ENCODE assay signal across 8 cellular contexts in the genomic region with DNA sequence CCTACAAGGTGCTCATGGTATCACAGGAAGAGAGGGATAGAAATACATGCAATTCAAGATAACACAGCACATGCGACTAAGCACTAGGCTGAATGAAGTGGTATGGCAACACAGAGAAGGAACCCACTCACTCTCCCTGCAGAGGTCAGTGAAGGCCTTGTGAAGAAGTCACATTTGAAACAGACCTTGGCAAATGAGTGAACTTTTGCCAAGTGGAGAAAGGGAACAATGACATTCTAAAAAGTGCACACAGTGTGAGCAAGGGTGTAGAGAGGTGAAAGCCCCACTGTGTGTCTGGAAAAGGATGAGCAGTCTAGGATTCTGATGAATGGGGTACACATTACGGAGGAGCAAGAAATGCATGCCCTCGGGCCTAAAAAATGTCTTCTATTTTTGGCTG. TPM values are rescaled to one million over a fixed set of nuclear protein-coding genes. Genes with fewer than 3 reads are reported as not detected.
DNase-seq lines count a peak whose midpoint lies in the region; ATAC-seq and TF ChIP-seq lines count a peak whose summit lies in the region.

No MANE protein-coding gene starts in this region.

- H3K4ac ChIP-seq in H9 (ENCODE audit: low read depth, low read length): no peak overlapping the region

- intact Hi-C loops in PC-9 (cut with micrococcal nuclease; ENCODE audit: unreplicated experiment): no loop called here

- H3K4me3 Mint-ChIP-seq in H9: no peak overlapping the region
- H3K4me3 Mint-ChIP-seq in T-helper 2 cell treated with Interferon-gamma antibody and Interleukin-4, amounts not matched to agents 5 μg/mL and 100 μg/mL, for 36 hours: peak overlapping the region; percentile 76
- peak overlapping the region; percentile 88 for H3K4me3 Mint-ChIP-seq in glutamatergic neuron (ENCODE audit: unreplicated experiment)
- peak overlapping the region; percentile 32 for H3K4me3 Mint-ChIP-seq in stimulated activated effector memory CD8-positive, alpha-beta T cell treated with anti-CD3 and anti-CD28 coated beads, Interleukin-12 subunit alpha, Interleukin-12 subunit beta, amount 100 ng/mL, for 72 hours

- H3K79me2 ChIP-seq in H9 (ENCODE audit: insufficient read depth, low read length) (peaks cover 7% of the 10 kb centered on the region), PC-9 (ENCODE audit: low read depth) (no peaks in the 10 kb centered on the region)

- H3K23ac ChIP-seq in H9 (ENCODE audit: insufficient read length, low read depth, low read length): no peak overlapping the region

- no TSS peak for BruUV-seq in PC-9 (replicated peaks; lab: Mats Ljungman, UMichigan)

- TF ChIP-seq CTCF in H9 (conservative IDR thresholded peaks at IDR 0.05) (peak; percentile 28; the same call in 2 of the 3 replicates), glutamatergic neuron (IDR thresholded peaks at IDR 0.05; ENCODE audit: partially characterized antibody, unreplicated experiment) (no peak), PC-9 (conservative IDR thresholded peaks at IDR 0.05) (no peak)

- no peak overlapping the region for H2BK20ac ChIP-seq in H9 (ENCODE audit: low read depth, low read length, poor library complexity, severe bottlenecking)

- DNase-seq in CD1c-positive myeloid dendritic cell (ENCODE audit: extremely low spot score) (peak; percentile 79), H9 (no peak), glutamatergic neuron (no peak), iPS-NIHi11 (ENCODE audit: low spot score) (no peak), retina (no peak), PC-9 (no peak)
- no peak for DNase-seq in T-helper 2 cell treated with Interferon-gamma antibody and Interleukin-4, amounts not matched to agents 5 μg/mL and 100 μg/mL, for 36 hours (ENCODE audit: low spot score)
- DNase-seq in stimulated activated effector memory CD8-positive, alpha-beta T cell treated with anti-CD3 and anti-CD28 coated beads, Interleukin-12 subunit alpha, Interleukin-12 subunit beta, amount 100 ng/mL, for 72 hours (ENCODE audit: low spot score in 2 of 2): no peak

- H3K27me3 ChIP-seq in H9 (ENCODE audit: insufficient read depth, low read length): no peaks in the 10 kb centered on the region
- no peaks in the 10 kb centered on the region for H3K27me3 ChIP-seq in PC-9 (ENCODE audit: insufficient read depth, low read depth)

- H3K27me3 Mint-ChIP-seq in H9 (ENCODE audit: low read depth) (no peaks in the 10 kb centered on the region), glutamatergic neuron (ENCODE audit: unreplicated experiment) (peaks cover 18% of the 10 kb centered on the region)
- no peaks in the 10 kb centered on the region for H3K27me3 Mint-ChIP-seq in T-helper 2 cell treated with Interferon-gamma antibody and Interleukin-4, amounts not matched to agents 5 μg/mL and 100 μg/mL, for 36 hours (ENCODE audit: low read depth)

- H3K23me2 ChIP-seq in H9 (ENCODE audit: insufficient read length, low read depth, low read length, poor library complexity, severe bottlenecking): no peaks in the 10 kb centered on the region

- H3K27ac Mint-ChIP-seq in H9 (peak overlapping the region in 2 of 3 experiments; percentile 10 to 13; a peak in 3 of 7 replicates), glutamatergic neuron (ENCODE audit: unreplicated experiment) (peak overlapping the region; percentile 86)
- H3K27ac Mint-ChIP-seq in T-helper 2 cell treated with Interferon-gamma antibody and Interleukin-4, amounts not matched to agents 5 μg/mL and 100 μg/mL, for 36 hours: peak overlapping the region; percentile 97
- peak overlapping the region; percentile 52 for H3K27ac Mint-ChIP-seq in stimulated activated effector memory CD8-positive, alpha-beta T cell treated with anti-CD3 and anti-CD28 coated beads, Interleukin-12 subunit alpha, Interleukin-12 subunit beta, amount 100 ng/mL, for 72 hours

- WGBS in H9 (ENCODE audit: extremely low coverage, insufficient read length, low lambda C conversion rate): no CpG with 5 or more reads among the region's 3 CpGs

- H3K4me1 ChIP-seq in H9 (ENCODE audit: insufficient read depth, low read length): peaks cover 17% of the 10 kb centered on the region
- H3K4me1 ChIP-seq in PC-9 (replicated peaks; ENCODE audit: insufficient read depth): no peaks in the 10 kb centered on the region

- POLR2A ChIA-PET in PC-9 (lab: Charles Lee; ENCODE audit: unreplicated experiment): no interaction called here

- CTCF ChIA-PET in PC-9 (lab: Charles Lee): no interaction called here

- H3K18ac ChIP-seq in H9 (ENCODE audit: insufficient read length, low read depth, low read length): no peak overlapping the region

- H3K14ac ChIP-seq in H9 (ENCODE audit: insufficient read depth, low read length): no peak overlapping the region

- no peaks in the 10 kb centered on the region for H3K79me1 ChIP-seq in H9 (ENCODE audit: insufficient read depth, low read depth, low read length, poor library complexity, severe bottlenecking)

- no peak overlapping the region for H2BK5ac ChIP-seq in H9 (ENCODE audit: insufficient read length, low read length)

- peak; percentile 57 for ATAC-seq in stimulated activated effector memory CD8-positive, alpha-beta T cell treated with anti-CD3 and anti-CD28 coated beads, Interleukin-12 subunit alpha, Interleukin-12 subunit beta, amount 100 ng/mL, for 72 hours

- no peaks in the 10 kb centered on the region for H3K36me3 ChIP-seq in PC-9 (ENCODE audit: low read depth)

- H2BK12ac ChIP-seq in H9 (ENCODE audit: insufficient read length, low read depth, low read length): no peak overlapping the region

- H3K36me3 Mint-ChIP-seq in H9 (ENCODE audit: insufficient read depth in 1 of 3, low read depth in 3 of 3) (peaks cover 0 to 17% (median 3%) of the 10 kb centered on the region in 3 experiments; a peak in 4 of 7 replicates), glutamatergic neuron (ENCODE audit: unreplicated experiment) (no peaks in the 10 kb centered on the region)
- peaks cover 63% of the 10 kb centered on the region for H3K36me3 Mint-ChIP-seq in T-helper 2 cell treated with Interferon-gamma antibody and Interleukin-4, amounts not matched to agents 5 μg/mL and 100 μg/mL, for 36 hours (ENCODE audit: low read depth)
- H3K36me3 Mint-ChIP-seq in stimulated activated effector memory CD8-positive, alpha-beta T cell treated with anti-CD3 and anti-CD28 coated beads, Interleukin-12 subunit alpha, Interleukin-12 subunit beta, amount 100 ng/mL, for 72 hours: no peaks in the 10 kb centered on the region

- H4K5ac ChIP-seq in H9 (ENCODE audit: insufficient read length, low read depth, low read length): no peak overlapping the region

- no peak overlapping the region for H2BK15ac ChIP-seq in H9 (ENCODE audit: low read depth, low read length)

- H3K4me1 Mint-ChIP-seq in H9 (peaks cover 52 to 67% of the 10 kb centered on the region in 2 experiments), glutamatergic neuron (ENCODE audit: low read depth, unreplicated experiment) (peaks cover 91% of the 10 kb centered on the region)
- peaks cover 46% of the 10 kb centered on the region for H3K4me1 Mint-ChIP-seq in T-helper 2 cell treated with Interferon-gamma antibody and Interleukin-4, amounts not matched to agents 5 μg/mL and 100 μg/mL, for 36 hours (ENCODE audit: low read depth)
- H3K4me1 Mint-ChIP-seq in stimulated activated effector memory CD8-positive, alpha-beta T cell treated with anti-CD3 and anti-CD28 coated beads, Interleukin-12 subunit alpha, Interleukin-12 subunit beta, amount 100 ng/mL, for 72 hours: peaks cover 25% of the 10 kb centered on the region

- H3T11ph ChIP-seq in H9 (ENCODE audit: low read length): no peak overlapping the region

- H3K9ac ChIP-seq in H9 (ENCODE audit: extremely low read depth, insufficient read length, low read length): no peak overlapping the region

- H3K27ac ChIP-seq in H9 (ENCODE audit: insufficient read length, low read depth, low read length) (no peak overlapping the region), PC-9 (no peak overlapping the region)

- no peaks in the 10 kb centered on the region for H3F3A ChIP-seq in PC-9 (ENCODE audit: insufficient read depth, low read depth)

- H3K9me3 ChIP-seq in H9 (ENCODE audit: control insufficient read depth, low read depth, low read length) (no peaks in the 10 kb centered on the region), PC-9 (ENCODE audit: insufficient read depth, low read depth) (no peaks in the 10 kb centered on the region)

- H3K56ac ChIP-seq in H9 (ENCODE audit: insufficient read length, low read depth, low read length): no peak overlapping the region

- H2AFZ ChIP-seq in H9 (ENCODE audit: low read length) (no peak overlapping the region), PC-9 (no peak overlapping the region)

- no peak overlapping the region for H2BK120ac ChIP-seq in H9 (ENCODE audit: low read depth, low read length, poor library complexity, severe bottlenecking)

- H2AK5ac ChIP-seq in H9 (ENCODE audit: insufficient read length, low read length): no peak overlapping the region

- H4K8ac ChIP-seq in H9 (replicated peaks; ENCODE audit: insufficient read length, low read depth, low read length): no peak overlapping the region

- H3K4me3 ChIP-seq in PC-9: no peak overlapping the region

- no peak overlapping the region for H4K91ac ChIP-seq in H9 (ENCODE audit: insufficient read length, low read depth, low read length)

- H4K20me1 ChIP-seq in H9 (ENCODE audit: control insufficient read depth, insufficient read depth, insufficient read length): no peaks in the 10 kb centered on the region
- H4K20me1 ChIP-seq in PC-9 (ENCODE audit: insufficient read depth): no peaks in the 10 kb centered on the region

- no peak overlapping the region for H3K4me2 ChIP-seq in H9 (ENCODE audit: insufficient read depth, insufficient read length, low read length)
- no peak overlapping the region for H3K4me2 ChIP-seq in PC-9

- H3K9me3 Mint-ChIP-seq in H9: no peaks in the 10 kb centered on the region
- no peaks in the 10 kb centered on the region for H3K9me3 Mint-ChIP-seq in T-helper 2 cell treated with Interferon-gamma antibody and Interleukin-4, amounts not matched to agents 5 μg/mL and 100 μg/mL, for 36 hours
- H3K9me3 Mint-ChIP-seq in glutamatergic neuron (ENCODE audit: unreplicated experiment): peaks cover 29% of the 10 kb centered on the region
- no peaks in the 10 kb centered on the region for H3K9me3 Mint-ChIP-seq in stimulated activated effector memory CD8-positive, alpha-beta T cell treated with anti-CD3 and anti-CD28 coated beads, Interleukin-12 subunit alpha, Interleukin-12 subunit beta, amount 100 ng/mL, for 72 hours

- no peaks in the 10 kb centered on the region for H3K9me2 ChIP-seq in PC-9 (ENCODE audit: insufficient read depth)

RNA-seq across cellular contexts. Expression of gene KLF7, which starts 23.3 kb away (rescaled TPM):
- total RNA-seq in H9 (2021) (32.2 and 33.4 TPM in 2 replicates), glutamatergic neuron (ENCODE audit: unreplicated experiment) (323 TPM), PC-9 (2021) (12.5 and 20.0 TPM in 2 replicates)

Comparison
In these comparisons a context has a peak if more than half of its experiments do, and no peak if none do; other contexts are left out.
1. H3K27ac Mint-ChIP-seq: peak in every context shown above with its lines; median percentile 97 in T-helper 2 cell treated with Interferon-gamma antibody and Interleukin-4, amounts not matched to agents 5 μg/mL and 100 μg/mL, for 36 hours; 86 in glutamatergic neuron; 52 in stimulated activated effector memory CD8-positive, alpha-beta T cell treated with anti-CD3 and anti-CD28 coated beads, Interleukin-12 subunit alpha, Interleukin-12 subunit beta, amount 100 ng/mL, for 72 hours; 12 in H9.
2. H3K4me3 Mint-ChIP-seq: peak in T-helper 2 cell treated with Interferon-gamma antibody and Interleukin-4, amounts not matched to agents 5 μg/mL and 100 μg/mL, for 36 hours (single experiment), glutamatergic neuron (single experiment) and stimulated activated effector memory CD8-positive, alpha-beta T cell treated with anti-CD3 and anti-CD28 coated beads, Interleukin-12 subunit alpha, Interleukin-12 subunit beta, amount 100 ng/mL, for 72 hours (single experiment); none in H9 (0 of 2).